34 cellular contexts compared by ENCODE assay signal in genomic region chr7:30244340-30244739, GRCh38.
"Had no signal": no experiment of that assay in that cellular context is flagged by ENCODE, and none has a peak within 500 bp of the region (broad histone marks: within the 10 kb centered on the region; RNA-seq: fewer than 3 reads in every experiment).

No MANE protein-coding gene starts in this region.

- ATAC-seq: activated CD4-positive, alpha-beta T cell treated with anti-CD3 and anti-CD28 coated beads for 36 hours; activated T-cell treated with anti-CD3 and anti-CD28 coated beads, Interleukin-2, amount 50 U/mL, for 72 hours; gastroesophageal sphincter; heart right ventricle; T-helper 17 cell had no signal

- H3K4me2 ChIP-seq: hepatocyte had no signal

- H3K36me3 Mint-ChIP-seq: brain had no signal

- H3K4me3 ChIP-seq: ascending aorta, breast epithelium, cardiac muscle cell, colonic mucosa, esophagus squamous epithelium, gastroesophageal sphincter, heart right ventricle, hepatocyte had no signal

- DNase-seq: activated CD4-positive, alpha-beta T cell treated with anti-CD3 and anti-CD28 coated beads for 36 hours; activated CD4-positive, alpha-beta T cell treated with anti-CD3 and anti-CD28 coated beads, Interleukin-2, amount 10 ng/mL, durations not matched to agents 7 days and 5 days; activated CD4-positive, alpha-beta T cell treated with anti-CD3 and anti-CD28 coated beads, Interleukin-2, amount 50 U/mL, for 48 hours; activated CD4-positive, CD25-positive, alpha-beta regulatory T cell; activated CD4-positive, CD25-positive, alpha-beta regulatory T cell treated with anti-CD3 and anti-CD28 coated beads, Interleukin-2, amount 50 U/mL, for 72 hours; activated CD8-positive, alpha-beta memory T cell treated with anti-CD3 and anti-CD28 coated beads, Interleukin-2, amount 50 U/mL, for 48 hours; activated effector memory CD4-positive, alpha-beta T cell treated with Interleukin-2 at 50 U/mL for 16 hours; activated gamma-delta T cell treated with Interleukin-2 at 50 U/mL for 16 hours; activated naive CD4-positive, alpha-beta T cell treated with anti-CD3 and anti-CD28 coated beads, Interleukin-2, amount 50 U/mL, for 16 hours; activated naive CD4-positive, alpha-beta T cell treated with Interleukin-2 at 50 U/mL for 16 hours; activated T-cell treated with anti-CD3 and anti-CD28 coated beads for 4 hours; activated T-cell treated with anti-CD3 and anti-CD28 coated beads, Interleukin-2, amount 50 U/mL, for 24 hours; activated T-cell treated with anti-CD3 and anti-CD28 coated beads, Interleukin-2, amount 50 U/mL, for 72 hours; central memory CD4-positive, alpha-beta T cell; cerebellar nuclear complex; colonic mucosa; effector CD8-positive, alpha-beta T cell; esophagus squamous epithelium; foreskin melanocyte; heart right ventricle; T-helper 1 cell; T-helper 17 cell; T1000 had no signal

- FAIRE-seq: endometrium, endothelial cell of umbilical vein had no signal

- H3K9me3 Mint-ChIP-seq: activated CD4-positive, alpha-beta T cell treated with anti-CD3 and anti-CD28 coated beads, Interleukin-2, amount 10 ng/mL, durations not matched to agents 7 days and 5 days; activated T-cell treated with anti-CD3 and anti-CD28 coated beads, Interleukin-2, amount 50 U/mL, for 24 hours; T-helper 2 cell treated with Interferon-gamma antibody and Interleukin-4, amounts not matched to agents 5 μg/mL and 100 μg/mL, for 36 hours had no signal

- H3K4me1 ChIP-seq: breast epithelium, colonic mucosa had no signal

- H3K27me3 ChIP-seq: ascending aorta, breast epithelium, cardiac muscle cell, colonic mucosa, esophagus squamous epithelium, gastroesophageal sphincter, heart right ventricle, hepatocyte had no signal

- H3K27ac ChIP-seq: ascending aorta, breast epithelium, cardiac muscle cell, colonic mucosa, epithelial cell of prostate, esophagus squamous epithelium, gastroesophageal sphincter, heart right ventricle, hepatocyte had no signal

- H3K27ac Mint-ChIP-seq: activated CD4-positive, alpha-beta T cell treated with anti-CD3 and anti-CD28 coated beads for 36 hours; activated CD4-positive, alpha-beta T cell treated with anti-CD3 and anti-CD28 coated beads, Interleukin-2, amount 10 ng/mL, durations not matched to agents 7 days and 5 days; activated naive CD8-positive, alpha-beta T cell; activated T-cell treated with anti-CD3 and anti-CD28 coated beads, Interleukin-2, amount 50 U/mL, for 24 hours; activated T-cell treated with anti-CD3 and anti-CD28 coated beads, Interleukin-2, amount 50 U/mL, for 72 hours; T-helper 17 cell; T-helper 2 cell treated with Interferon-gamma antibody and Interleukin-4, amounts not matched to agents 5 μg/mL and 100 μg/mL, for 36 hours had no signal

- H3K27me3 Mint-ChIP-seq: brain had no signal

- H2AFZ ChIP-seq: hepatocyte had no signal

- H3K4me3 Mint-ChIP-seq: activated CD4-positive, alpha-beta T cell treated with anti-CD3 and anti-CD28 coated beads for 36 hours; activated CD4-positive, alpha-beta T cell treated with anti-CD3 and anti-CD28 coated beads, Interleukin-2, amount 10 ng/mL, durations not matched to agents 7 days and 5 days; activated naive CD8-positive, alpha-beta T cell; activated T-cell treated with anti-CD3 and anti-CD28 coated beads, Interleukin-2, amount 50 U/mL, for 24 hours; activated T-cell treated with anti-CD3 and anti-CD28 coated beads, Interleukin-2, amount 50 U/mL, for 72 hours; brain; T-helper 17 cell; T-helper 2 cell treated with Interferon-gamma antibody and Interleukin-4, amounts not matched to agents 5 μg/mL and 100 μg/mL, for 36 hours had no signal

- H3K36me3 ChIP-seq: ascending aorta, breast epithelium, cardiac muscle cell, colonic mucosa, esophagus squamous epithelium, gastroesophageal sphincter, heart right ventricle had no signal

- H3K9me3 ChIP-seq: ascending aorta, breast epithelium, colonic mucosa, esophagus squamous epithelium, gastroesophageal sphincter, heart right ventricle had no signal

- H3K79me2 ChIP-seq: hepatocyte had no signal
